Comparison of ENCODE assay signal across 8 cellular contexts in genomic region chr20:37526238-37526838, GRCh38. TPM values are rescaled to one million over a fixed set of nuclear protein-coding genes. Genes with fewer than 3 reads are reported as not detected.
DNase-seq lines count a peak whose midpoint lies in the region; ATAC-seq, FAIRE-seq and TF ChIP-seq lines count a peak whose summit lies in the region.

No MANE protein-coding gene starts in this region.

- peak overlapping the region; percentile 96 for H3K4me3 ChIP-seq in AG04449 (ENCODE audit: low read depth, low read length)
- H3K4me3 ChIP-seq in muscle layer of duodenum (ENCODE audit: low read depth in 1 of 2, low read length in 2 of 2), result peak overlapping the region; percentile 88 to 95

- POLR2A ChIA-PET in AG04449 (lab: Yijun Ruan, JAX), result interaction anchor here (0.6 to 1.2 kb wide), 3 partner anchors 191 to 348 kb away, joined by 3 to 4 read pairs (median 3); partner anchors contain the start of genes MROH8 and RPN2

- TF ChIP-seq POLR2A in GM12891 (IDR thresholded peaks at IDR 0.05; ENCODE audit: low read depth, low read length), result no peak

- no peak for TF ChIP-seq CTCF in AG04449 (IDR thresholded peaks at IDR 0.05; ENCODE audit: insufficient read depth, low read length, missing control alignments)

- no peaks in the 10 kb centered on the region for H3K9me3 ChIP-seq in muscle layer of duodenum (ENCODE audit: control insufficient read depth in 1 of 2, low read length in 2 of 2)

- H3K27ac ChIP-seq in muscle layer of duodenum (ENCODE audit: low read length), result peak overlapping the region; percentile 97

- peaks cover 17 to 48% of the 10 kb centered on the region in 2 donors for H3K4me1 ChIP-seq in muscle layer of duodenum (ENCODE audit: control insufficient read depth in 1 of 2, insufficient read depth in 2 of 2, low read length in 2 of 2)

- peaks cover 0 to 3% of the 10 kb centered on the region in 2 donors for H3K36me3 ChIP-seq in muscle layer of duodenum (ENCODE audit: control insufficient read depth in 1 of 2, insufficient read depth in 2 of 2, low read length in 2 of 2)

- H3K27me3 ChIP-seq in muscle layer of duodenum (ENCODE audit: low read depth, low read length), result no peaks in the 10 kb centered on the region

- CTCF ChIA-PET in AG04449 (lab: Yijun Ruan, JAX), result interaction anchor here (1.3 to 12.9 kb wide), 5 partner anchors 7 to 330 kb away, joined by 4 to 283 read pairs (median 11); no protein-coding TSS in a partner anchor

- DNase-seq in AG04449 (ENCODE audit: low read depth, low spot score), result no peak
- DNase-seq in GM12891 (ENCODE audit: insufficient read length, low spot score), result no peak
- peak; percentile 77 for DNase-seq in epidermal melanocyte (ENCODE audit: insufficient read length, low spot score)
- no peak for DNase-seq in effector CD8-positive, alpha-beta T cell (lab: John Stamatoyannopoulos, UW)

- no peak for FAIRE-seq in GM12891 (lab: Jason Lieb, UNC)

- ATAC-seq in SK-N-SH treated with all-trans-retinoic acid at 6 μM for 48 hours, result peak; percentile 49
- ATAC-seq in HG02970 (IDR thresholded peaks at IDR 0.05; ENCODE audit: low FRiP score, unreplicated experiment), result no peak
- no peak for ATAC-seq in GM18867 (IDR thresholded peaks at IDR 0.05; ENCODE audit: unreplicated experiment)

TF ChIP-seq in GM12891, 5 proteins besides CTCF, POLR2A, EP300 and RAD21:
- peak; percentile 57 for TF ChIP-seq SPI1 (IDR thresholded peaks at IDR 0.05; ENCODE audit: low read depth, low read length)
- TF ChIP-seq POU2F2 (IDR thresholded peaks at IDR 0.05; ENCODE audit: low read depth, low read length), result no peak
- no peak for TF ChIP-seq POLR2AphosphoS5 (IDR thresholded peaks at IDR 0.05; ENCODE audit: low read depth, low read length)
- TF ChIP-seq TAF1 (IDR thresholded peaks at IDR 0.05; ENCODE audit: low read depth, low read length), result no peak
- no peak for TF ChIP-seq PAX5 (IDR thresholded peaks at IDR 0.05; ENCODE audit: insufficient read depth, low read length, severe bottlenecking)
TF ChIP-seq in GM12891: peak in this region for 1.

TF ChIP-seq in SK-N-SH treated with all-trans-retinoic acid at 6 μM for 48 hours, 23 proteins besides CTCF, POLR2A, EP300 and RAD21:
- TF ChIP-seq RARB (CRISPR knock-in tag; IDR thresholded peaks at IDR 0.05), result no peak
- TF ChIP-seq ZFP30 (CRISPR knock-in tag; IDR thresholded peaks at IDR 0.05), result no peak
- no peak for TF ChIP-seq CSDC2 (CRISPR knock-in tag; IDR thresholded peaks at IDR 0.05)

RNA-seq across cellular contexts. Expression of gene BLCAP, which starts 1.3 kb away (rescaled TPM):
- 27.5 TPM for polyA plus RNA-seq in GM12891 (2012; ENCODE audit: low read depth, missing spikeins)

RNA-seq across cellular contexts. Expression of gene NNAT, which starts 5.3 kb away (rescaled TPM):
- 2.8 TPM for polyA plus RNA-seq in GM12891 (2012; ENCODE audit: low read depth, missing spikeins)
